In genomic region chr4:128338634-128339355, GRCh38 we compare ENCODE assay signal across 15 cellular contexts. TPM values are rescaled to one million over a fixed set of nuclear protein-coding genes. Genes with fewer than 3 reads are reported as not detected.
A peak's percentile ranks its signal among the peaks of the same experiment; 100 is the strongest.
DNase-seq lines count a peak whose midpoint lies in the region; ATAC-seq, FAIRE-seq and TF ChIP-seq lines count a peak whose summit lies in the region.
"Had no signal": no experiment of that assay in that cellular context is flagged by ENCODE, and none has a peak within 500 bp of the region (broad histone marks: within the 10 kb centered on the region; RNA-seq: fewer than 3 reads in every experiment).

No MANE protein-coding gene starts in this region.

- H3K4me1 ChIP-seq in breast epithelium (no peaks in the 10 kb centered on the region), adipocyte (ENCODE audit: control insufficient read depth, insufficient read depth, low read length) (peaks cover 24% of the 10 kb centered on the region), foreskin keratinocyte (peaks cover 12% of the 10 kb centered on the region)
- H3K4me1 ChIP-seq: tibial artery had no signal

- no peak overlapping the region for H3K4me3 ChIP-seq in breast epithelium
- no peak overlapping the region for H3K4me3 ChIP-seq in adipocyte (ENCODE audit: low read length)
- H3K4me3 ChIP-seq: tibial artery had no signal

- no peaks in the 10 kb centered on the region for H3K27me3 Mint-ChIP-seq in MCF 10A (ENCODE audit: insufficient read depth, unreplicated experiment)
- H3K27me3 Mint-ChIP-seq: naive thymus-derived CD4-positive, alpha-beta T cell had no signal

- no peaks in the 10 kb centered on the region for H3K9me3 Mint-ChIP-seq in MCF 10A (ENCODE audit: unreplicated experiment)
- H3K9me3 Mint-ChIP-seq: endodermal cell had no signal

- H3K4me1 Mint-ChIP-seq in MCF 10A (ENCODE audit: insufficient read depth, unreplicated experiment): peaks cover 12% of the 10 kb centered on the region
- H3K4me1 Mint-ChIP-seq: endodermal cell; naive thymus-derived CD4-positive, alpha-beta T cell had no signal

- DNase-seq in MCF 10A (ENCODE audit: unreplicated experiment) (peak; percentile 38), breast epithelium (ENCODE audit: low spot score in 2 of 2) (no peak), adipocyte (ENCODE audit: low read depth) (peak; percentile 69), foreskin keratinocyte (peak in 1 of 2 donors; percentile 67), urothelium cell line (ENCODE audit: low spot score) (peak; percentile 66), Right ventricle myocardium superior (no peak), NCI-H69 (lab: John Stamatoyannopoulos, UW) (no peak)
- DNase-seq: DMS79; endodermal cell; naive thymus-derived CD4-positive, alpha-beta T cell; SIG-M5; tibial artery had no signal

- intact Hi-C loops in MCF 10A (cut with micrococcal nuclease) (no loop called here), breast epithelium (cut with DNase I; ENCODE audit: low total_unique reads) (no loop called here), Right ventricle myocardium superior (cut with DNase I) (no loop called here)

- no TSS peak for BruUV-seq in MCF 10A (replicated peaks; lab: Mats Ljungman, UMichigan)

- no peak overlapping the region for H3K27ac Mint-ChIP-seq in MCF 10A (ENCODE audit: low read depth, unreplicated experiment)
- H3K27ac Mint-ChIP-seq: endodermal cell; naive thymus-derived CD4-positive, alpha-beta T cell had no signal

- H3K36me3 Mint-ChIP-seq in MCF 10A (ENCODE audit: insufficient read depth, unreplicated experiment): no peaks in the 10 kb centered on the region

- no peaks in the 10 kb centered on the region for H3K36me3 ChIP-seq in breast epithelium
- no peaks in the 10 kb centered on the region for H3K36me3 ChIP-seq in adipocyte (ENCODE audit: control insufficient read depth, insufficient read depth, low read length, severe bottlenecking)
- H3K36me3 ChIP-seq: tibial artery had no signal

- H3K27ac ChIP-seq in breast epithelium: no peak overlapping the region
- H3K27ac ChIP-seq in foreskin keratinocyte: no peak overlapping the region
- H3K27ac ChIP-seq: 22Rv1, tibial artery, VCaP had no signal

- H3K4me3 Mint-ChIP-seq in MCF 10A (ENCODE audit: unreplicated experiment): no peak overlapping the region
- H3K4me3 Mint-ChIP-seq: endodermal cell; naive thymus-derived CD4-positive, alpha-beta T cell had no signal

- H3K27me3 ChIP-seq in breast epithelium (no peaks in the 10 kb centered on the region), adipocyte (replicated peaks; ENCODE audit: control insufficient read depth, insufficient read depth, low read length) (no peaks in the 10 kb centered on the region), foreskin keratinocyte (no peaks in the 10 kb centered on the region)
- H3K27me3 ChIP-seq: tibial artery had no signal

- H3K9me3 ChIP-seq in breast epithelium: no peaks in the 10 kb centered on the region
- no peaks in the 10 kb centered on the region for H3K9me3 ChIP-seq in adipocyte (ENCODE audit: control insufficient read depth, low read length)
- H3K9me3 ChIP-seq: tibial artery had no signal

- TF ChIP-seq POLR2A in breast epithelium (IDR thresholded peaks at IDR 0.05): no peak

- ATAC-seq in foreskin keratinocyte (peak; percentile 88), Right ventricle myocardium superior (ENCODE audit: poor library complexity) (no peak), HG03280 (IDR thresholded peaks at IDR 0.05; ENCODE audit: unreplicated experiment) (no peak)
- ATAC-seq: naive thymus-derived CD4-positive, alpha-beta T cell had no signal

- POLR2A ChIA-PET in MCF 10A (lab: Yijun Ruan, JAX): interaction anchor here (0.5 kb wide), 1 partner anchor 106 kb away, joined by 3 read pairs; no protein-coding TSS in a partner anchor

- FAIRE-seq in urothelium cell line (lab: Jason Lieb, UNC): peak; percentile 87

- H3K9ac ChIP-seq in adipocyte (ENCODE audit: low read length): peak overlapping the region; percentile 42

- TF ChIP-seq CTCF in MCF 10A (IDR thresholded peaks at IDR 0.05; ENCODE audit: unreplicated experiment) (no peak), breast epithelium (IDR thresholded peaks at IDR 0.05) (no peak), foreskin keratinocyte (conservative IDR thresholded peaks at IDR 0.05) (no peak)

- CTCF ChIA-PET in MCF 10A (lab: Yijun Ruan, JAX): interaction anchor here (0.5 kb wide), 1 partner anchor 29 kb away, joined by 3 read pairs; no protein-coding TSS in a partner anchor

RNA-seq across cellular contexts. Expression of gene PGRMC2, which starts 51.2 kb away (rescaled TPM):
- total RNA-seq in MCF 10A (2022) (54.3 and 68.5 TPM in 2 replicates), breast epithelium (10 to 100 TPM; 34.7 to 51.2 (median 47.5) TPM), foreskin keratinocyte (35.8 and 38.1 TPM in 2 replicates), Right ventricle myocardium superior (58.4 TPM)
- polyA plus RNA-seq in foreskin keratinocyte: 54.7 and 57.7 TPM in 2 replicates

Comparison
In these comparisons a context has a peak if more than half of its experiments do, and no peak if none do; other contexts are left out.
1. DNase-seq: peak in MCF 10A (single experiment), adipocyte (single experiment) and urothelium cell line (single experiment); none in breast epithelium (0 of 2), Right ventricle myocardium superior (single experiment) and NCI-H69 (single experiment).